Comparison of ENCODE assay signal across 11 cellular contexts in genomic region chr5:1108865-1109174, GRCh38. TPM values are rescaled to one million over a fixed set of nuclear protein-coding genes. Genes with fewer than 3 reads are reported as not detected.
DNase-seq lines count a peak whose midpoint lies in the region; ATAC-seq, FAIRE-seq and TF ChIP-seq lines count a peak whose summit lies in the region.
"Had no signal": no experiment of that assay in that cellular context is flagged by ENCODE, and none has a peak within 500 bp of the region (broad histone marks: within the 10 kb centered on the region; RNA-seq: fewer than 3 reads in every experiment).

No MANE protein-coding gene starts in this region.

- peak overlapping the region; percentile 59 to 94 (median 90) for H3K27ac Mint-ChIP-seq in IgD-negative memory B cell
- peak overlapping the region; percentile 98 for H3K27ac Mint-ChIP-seq in activated CD8-positive, alpha-beta T cell treated with anti-CD3 and anti-CD28 coated beads, Interleukin-2, amount 10 ng/mL, durations not matched to agents 7 days and 5 days

- no peaks in the 10 kb centered on the region for H3K9me3 Mint-ChIP-seq in IgD-negative memory B cell
- H3K9me3 Mint-ChIP-seq in activated CD8-positive, alpha-beta T cell treated with anti-CD3 and anti-CD28 coated beads, Interleukin-2, amount 10 ng/mL, durations not matched to agents 7 days and 5 days (ENCODE audit: insufficient read depth) = no peaks in the 10 kb centered on the region
- H3K9me3 Mint-ChIP-seq: activated naive CD4-positive, alpha-beta T cell treated with anti-CD3 and anti-CD28 coated beads, Interleukin-2, amount 50 U/mL, for 24 hours had no signal

- peak overlapping the region; percentile 12 to 95 (median 76) for H3K4me3 Mint-ChIP-seq in IgD-negative memory B cell
- peak overlapping the region; percentile 88 for H3K4me3 Mint-ChIP-seq in activated CD8-positive, alpha-beta T cell treated with anti-CD3 and anti-CD28 coated beads, Interleukin-2, amount 10 ng/mL, durations not matched to agents 7 days and 5 days
- H3K4me3 Mint-ChIP-seq: activated naive CD4-positive, alpha-beta T cell treated with anti-CD3 and anti-CD28 coated beads, Interleukin-2, amount 50 U/mL, for 24 hours had no signal

- POLR2A ChIA-PET in activated CD8-positive, alpha-beta T cell treated with anti-CD3 and anti-CD28 coated beads, Interleukin-2, amount 10 ng/mL, durations not matched to agents 7 days and 5 days (lab: Charles Lee) = interaction anchor here (1.0 kb wide), 1 partner anchor 19 kb away, joined by 3 read pairs; no protein-coding TSS in a partner anchor

- TF ChIP-seq POLR2A in spleen (IDR thresholded peaks at IDR 0.05) = no peak

- FAIRE-seq in HTR-8/SVneo (lab: Jason Lieb, UNC) = no peak
- FAIRE-seq: colon had no signal

- peaks cover 32% of the 10 kb centered on the region for H3K27me3 Mint-ChIP-seq in IgD-negative memory B cell
- no peaks in the 10 kb centered on the region for H3K27me3 Mint-ChIP-seq in activated CD8-positive, alpha-beta T cell treated with anti-CD3 and anti-CD28 coated beads, Interleukin-2, amount 10 ng/mL, durations not matched to agents 7 days and 5 days (ENCODE audit: low read depth)
- H3K27me3 Mint-ChIP-seq: activated naive CD4-positive, alpha-beta T cell treated with anti-CD3 and anti-CD28 coated beads, Interleukin-2, amount 50 U/mL, for 24 hours had no signal

- no peak for DNase-seq in activated CD8-positive, alpha-beta T cell treated with anti-CD3 and anti-CD28 coated beads, Interleukin-2, amount 10 ng/mL, durations not matched to agents 7 days and 5 days
- no peak for DNase-seq in left lobe of liver (ENCODE audit: low spot score)
- DNase-seq in spleen = no peak
- no peak for DNase-seq in MG63
- DNase-seq in HTR-8/SVneo (ENCODE audit: insufficient read length, low spot score) = no peak
- no peak for DNase-seq in left colon
- DNase-seq: NCI-H446 treated with DMSO at 0.1 percent for 48 hours, SHP77 treated with DMSO at 0.1 percent for 48 hours had no signal

- H3K4me1 ChIP-seq in spleen = peaks cover 47 to 83% (median 75%) of the 10 kb centered on the region in 6 donors

- peak overlapping the region in 5 of 8 donors; percentile 19 to 93 (median 81) for H3K4me3 ChIP-seq in spleen
- no peak overlapping the region for H3K4me3 ChIP-seq in MG63

- H3K36me3 Mint-ChIP-seq in IgD-negative memory B cell = no peaks in the 10 kb centered on the region
- H3K36me3 Mint-ChIP-seq in activated CD8-positive, alpha-beta T cell treated with anti-CD3 and anti-CD28 coated beads, Interleukin-2, amount 10 ng/mL, durations not matched to agents 7 days and 5 days (ENCODE audit: low read depth) = peaks cover 47% of the 10 kb centered on the region
- H3K36me3 Mint-ChIP-seq: activated naive CD4-positive, alpha-beta T cell treated with anti-CD3 and anti-CD28 coated beads, Interleukin-2, amount 50 U/mL, for 24 hours had no signal

- peaks cover 0 to 75% (median 0%) of the 10 kb centered on the region in 7 donors for H3K27me3 ChIP-seq in spleen (replicated peaks in 1 of 7)
- H3K27me3 ChIP-seq in MG63 = no peaks in the 10 kb centered on the region

- WGBS in spleen, 5 donors = 28 to 39% (median 31%) methylated on average over 8 to 11 of the region's 11 CpGs

- no peaks in the 10 kb centered on the region for H3K36me3 ChIP-seq in spleen
- peaks cover 42% of the 10 kb centered on the region for H3K36me3 ChIP-seq in MG63

- no peak for ATAC-seq in activated CD8-positive, alpha-beta T cell treated with anti-CD3 and anti-CD28 coated beads, Interleukin-2, amount 10 ng/mL, durations not matched to agents 7 days and 5 days
- ATAC-seq in left lobe of liver (peak; percentile 2), left colon (no peak)

- H3K4me1 Mint-ChIP-seq in IgD-negative memory B cell = peaks cover 27 to 32% (median 30%) of the 10 kb centered on the region in 3 donors
- peaks cover 64% of the 10 kb centered on the region for H3K4me1 Mint-ChIP-seq in activated CD8-positive, alpha-beta T cell treated with anti-CD3 and anti-CD28 coated beads, Interleukin-2, amount 10 ng/mL, durations not matched to agents 7 days and 5 days (ENCODE audit: low read depth)

- intact Hi-C loops in spleen (cut with DNase I; ENCODE audit: low total_unique reads) = no loop called here
- intact Hi-C loops in left colon (cut with DNase I, micrococcal nuclease) = no loop called here

- H3K27ac ChIP-seq in spleen = peak overlapping the region in 7 of 8 donors; percentile 54 to 94 (median 92)

- H3K9me3 ChIP-seq in spleen (no peaks in the 10 kb centered on the region), MG63 (no peaks in the 10 kb centered on the region)

- CTCF ChIA-PET in activated CD8-positive, alpha-beta T cell treated with anti-CD3 and anti-CD28 coated beads, Interleukin-2, amount 10 ng/mL, durations not matched to agents 7 days and 5 days (lab: Charles Lee) = interaction anchor here (1.4 kb wide), 2 partner anchors 15 to 185 kb away, joined by 3 read pairs; no protein-coding TSS in a partner anchor

- no peak for TF ChIP-seq CTCF in spleen (IDR thresholded peaks at IDR 0.05 in 8 of 11, conservative IDR thresholded peaks at IDR 0.05 in 3 of 11)

RNA-seq across cellular contexts. Expression of gene SLC12A7, which starts 3.0 kb away (rescaled TPM):
- polyA plus RNA-seq in IgD-negative memory B cell = 10.9 TPM
- total RNA-seq in activated CD8-positive, alpha-beta T cell treated with anti-CD3 and anti-CD28 coated beads, Interleukin-2, amount 10 ng/mL, durations not matched to agents 7 days and 5 days = 100 to 1,000 TPM; 101 to 111 TPM
- total RNA-seq in left lobe of liver = 56.5 TPM
- 100 to 1,000 TPM in 2 of 7 donors, 10 to 100 TPM in 5; 40.4 to 120 (median 78.6) TPM for total RNA-seq in spleen
- 10 to 100 TPM in 2 of 3 donors, 1 to 10 TPM in 1; 8.6 to 27.0 (median 15.4) TPM for polyA plus RNA-seq in spleen
- 28.1 and 39.7 TPM in 2 replicates for total RNA-seq in MG63 (2014; rRNA removed; shearing (Covaris generic); ENCODE audit: low replicate concordance)
- 10 to 100 TPM; 70.4 to 88.3 TPM for total RNA-seq in left colon
